Comparison of ENCODE assay signal across 18 cellular contexts in genomic region chr16:62194828-62195227, GRCh38.
DNase-seq lines count a peak whose midpoint lies in the region; TF ChIP-seq lines count a peak whose summit lies in the region.
"Had no signal": no experiment of that assay in that cellular context is flagged by ENCODE, and none has a peak within 500 bp of the region (broad histone marks: within the 10 kb centered on the region; RNA-seq: fewer than 3 reads in every experiment).

No MANE protein-coding gene starts in this region.

- TF ChIP-seq CTCF in AG09309 (IDR thresholded peaks at IDR 0.05; ENCODE audit: control insufficient read depth, insufficient read depth, low read depth, low read length, missing control alignments) (peak; percentile 20), Loucy (conservative IDR thresholded peaks at IDR 0.05; ENCODE audit: low read length) (peak; percentile 46), suprapubic skin (IDR thresholded peaks at IDR 0.05) (no peak)

- DNase-seq in AG09309 (ENCODE audit: low read depth) (no peak), SK-N-DZ (ENCODE audit: low spot score) (peak; percentile 12), iPS DF 19.7 (ENCODE audit: low read depth, low spot score) (peak; percentile 15), suprapubic skin (ENCODE audit: low spot score in 2 of 2) (no peak), T-helper 2 cell (no peak), T-helper 1 cell (no peak), CD1c-positive myeloid dendritic cell (ENCODE audit: extremely low spot score) (no peak)
- DNase-seq: activated CD4-positive, alpha-beta T cell treated with anti-CD3 and anti-CD28 coated beads for 48 hours; activated gamma-delta T cell treated with Interleukin-2 at 50 U/mL for 16 hours; amygdala; GDM1; GM23248; left ventricle myocardium superior; NCI-H2171; NK-92 treated with Interleukin-12 subunit alpha and Interleukin-12 subunit beta, amount 100 ng/mL, for 24 hours; ovary; SIG-M5 had no signal

- H3K4me1 ChIP-seq in Loucy (ENCODE audit: insufficient read depth, low read length, poor library complexity, severe bottlenecking): no peaks in the 10 kb centered on the region
- H3K4me1 ChIP-seq in suprapubic skin: no peaks in the 10 kb centered on the region

- H3K9me2 ChIP-seq in Loucy (replicated peaks; ENCODE audit: low read depth, low read length): no peaks in the 10 kb centered on the region

- no peaks in the 10 kb centered on the region for H4K20me1 ChIP-seq in Loucy (ENCODE audit: insufficient read depth, low read length, poor library complexity, severe bottlenecking)

- H3K9me3 ChIP-seq in Loucy (ENCODE audit: insufficient read depth, low read depth, low read length): no peaks in the 10 kb centered on the region
- no peaks in the 10 kb centered on the region for H3K9me3 ChIP-seq in suprapubic skin
- H3K9me3 ChIP-seq: ovary had no signal

- H3K36me3 ChIP-seq in Loucy (ENCODE audit: insufficient read depth, low read length): no peaks in the 10 kb centered on the region
- no peaks in the 10 kb centered on the region for H3K36me3 ChIP-seq in suprapubic skin
- H3K36me3 ChIP-seq: ovary had no signal

- H3K4me3 ChIP-seq in AG09309 (ENCODE audit: control insufficient read depth, low read depth, low read length) (no peak overlapping the region), Loucy (ENCODE audit: low read length, poor library complexity, severe bottlenecking) (no peak overlapping the region), suprapubic skin (no peak overlapping the region)
- H3K4me3 ChIP-seq: GM23248, ovary had no signal

- no peak for TF ChIP-seq EP300 in suprapubic skin (IDR thresholded peaks at IDR 0.05)

- no peak overlapping the region for H3K4me2 ChIP-seq in Loucy (ENCODE audit: low read depth, low read length, poor library complexity, severe bottlenecking)

- no peaks in the 10 kb centered on the region for H3F3A ChIP-seq in Loucy (ENCODE audit: low read depth)

- H3K9ac ChIP-seq in Loucy (ENCODE audit: low read depth, low read length, poor library complexity, severe bottlenecking): no peak overlapping the region
- H3K9ac ChIP-seq: GM23248 had no signal

- no peak overlapping the region for H2AFZ ChIP-seq in Loucy (ENCODE audit: low read length)
- H2AFZ ChIP-seq: GM23248 had no signal

- H3K79me2 ChIP-seq in Loucy (ENCODE audit: insufficient read depth, low read length): no peaks in the 10 kb centered on the region

- no peak for TF ChIP-seq POLR2A in suprapubic skin (IDR thresholded peaks at IDR 0.05)

- H3K27me3 ChIP-seq in Loucy (ENCODE audit: insufficient read depth, low read length, poor library complexity, severe bottlenecking) (no peaks in the 10 kb centered on the region), suprapubic skin (no peaks in the 10 kb centered on the region)
- H3K27me3 ChIP-seq: ovary had no signal

- WGBS in suprapubic skin: 80% methylated on average over 3 of the region's 3 CpGs

- H3K27ac ChIP-seq in suprapubic skin: no peak overlapping the region
- H3K27ac ChIP-seq: GM23248, ovary had no signal

Comparison
In these comparisons a context has a peak if more than half of its experiments do, and no peak if none do; other contexts are left out.
1. DNase-seq: peak in SK-N-DZ (single experiment) and iPS DF 19.7 (single experiment); none in AG09309 (single experiment), suprapubic skin (0 of 2), T-helper 2 cell (0 of 5), T-helper 1 cell (0 of 5) and CD1c-positive myeloid dendritic cell (single experiment).
2. CTCF ChIP-seq: peak in AG09309 (single experiment) and Loucy (single experiment); none in suprapubic skin (0 of 2).